In genomic region chr7:55448526-55448925, GRCh38 we compare ENCODE assay signal across 33 cellular contexts.
"Had no signal": no experiment of that assay in that cellular context is flagged by ENCODE, and none has a peak within 500 bp of the region (broad histone marks: within the 10 kb centered on the region; RNA-seq: fewer than 3 reads in every experiment).

No MANE protein-coding gene starts in this region.

- H3K9me3 ChIP-seq: adrenal gland, body of pancreas, esophagus muscularis mucosa, gastrocnemius medialis had no signal

- H3K4me3 Mint-ChIP-seq: activated CD4-positive, alpha-beta memory T cell treated with anti-CD3 and anti-CD28 coated beads, Interleukin-2, amount 10 ng/mL, durations not matched to agents 7 days and 5 days; activated CD4-positive, alpha-beta T cell treated with anti-CD3 and anti-CD28 coated beads, Interleukin-2, amount 10 ng/mL, durations not matched to agents 7 days and 5 days; activated naive CD8-positive, alpha-beta T cell; activated T-cell treated with anti-CD3 and anti-CD28 coated beads, Interleukin-2, amount 50 U/mL, for 24 hours; activated T-helper 17 cell treated with anti-CD3 and anti-CD28 coated beads, Interleukin-2, amount 50 U/mL, for 72 hours; dendritic cell treated with granulocyte-macrophage colony-stimulating factor and Interleukin-4, amounts not matched to agents 40 ng/mL and 50 ng/mL, for 4 days; effector memory CD8-positive, alpha-beta T cell; WTC11 had no signal

- H3K36me3 Mint-ChIP-seq: WTC11 had no signal

- H3K27ac ChIP-seq: adrenal gland, body of pancreas, coronary artery, esophagus muscularis mucosa, foreskin keratinocyte, gastrocnemius medialis, heart left ventricle, VCaP had no signal

- H3K27me3 ChIP-seq: adrenal gland, body of pancreas, gastrocnemius medialis had no signal

- H3K4me3 ChIP-seq: adrenal gland, body of pancreas, coronary artery, esophagus muscularis mucosa, gastrocnemius medialis had no signal

- H3K27me3 Mint-ChIP-seq: activated CD4-positive, alpha-beta memory T cell treated with anti-CD3 and anti-CD28 coated beads, Interleukin-2, amount 10 ng/mL, durations not matched to agents 7 days and 5 days; activated CD4-positive, alpha-beta T cell treated with anti-CD3 and anti-CD28 coated beads, Interleukin-2, amount 10 ng/mL, durations not matched to agents 7 days and 5 days; activated naive CD8-positive, alpha-beta T cell; activated T-cell treated with anti-CD3 and anti-CD28 coated beads, Interleukin-2, amount 50 U/mL, for 24 hours; activated T-helper 17 cell treated with anti-CD3 and anti-CD28 coated beads, Interleukin-2, amount 50 U/mL, for 72 hours; effector memory CD8-positive, alpha-beta T cell had no signal

- H3K9me3 Mint-ChIP-seq: activated CD4-positive, alpha-beta T cell treated with anti-CD3 and anti-CD28 coated beads, Interleukin-2, amount 10 ng/mL, durations not matched to agents 7 days and 5 days; activated T-cell treated with anti-CD3 and anti-CD28 coated beads, Interleukin-2, amount 50 U/mL, for 24 hours; activated T-helper 17 cell treated with anti-CD3 and anti-CD28 coated beads, Interleukin-2, amount 50 U/mL, for 72 hours; effector memory CD8-positive, alpha-beta T cell; WTC11 had no signal

- H3K36me3 ChIP-seq: adrenal gland, esophagus muscularis mucosa, gastrocnemius medialis had no signal

- H3K27ac Mint-ChIP-seq: activated CD4-positive, alpha-beta memory T cell treated with anti-CD3 and anti-CD28 coated beads, Interleukin-2, amount 10 ng/mL, durations not matched to agents 7 days and 5 days; activated CD4-positive, alpha-beta T cell treated with anti-CD3 and anti-CD28 coated beads, Interleukin-2, amount 10 ng/mL, durations not matched to agents 7 days and 5 days; activated naive CD8-positive, alpha-beta T cell; activated T-cell treated with anti-CD3 and anti-CD28 coated beads, Interleukin-2, amount 50 U/mL, for 24 hours; activated T-helper 17 cell treated with anti-CD3 and anti-CD28 coated beads, Interleukin-2, amount 50 U/mL, for 72 hours; dendritic cell treated with granulocyte-macrophage colony-stimulating factor and Interleukin-4, amounts not matched to agents 40 ng/mL and 50 ng/mL, for 4 days; effector memory CD8-positive, alpha-beta T cell; WTC11 had no signal

- H3K4me1 Mint-ChIP-seq: WTC11 had no signal

- ATAC-seq: activated T-helper 17 cell treated with anti-CD3 and anti-CD28 coated beads, Interleukin-2, amount 50 U/mL, for 72 hours; body of pancreas; effector memory CD8-positive, alpha-beta T cell; gastrocnemius medialis had no signal

- H3K4me1 ChIP-seq: adrenal gland, body of pancreas, esophagus muscularis mucosa, foreskin keratinocyte, gastrocnemius medialis, heart left ventricle had no signal

- DNase-seq: activated CD4-positive, alpha-beta memory T cell treated with anti-CD3 and anti-CD28 coated beads, Interleukin-2, amount 10 ng/mL, durations not matched to agents 7 days and 5 days; activated CD4-positive, alpha-beta T cell treated with anti-CD3 and anti-CD28 coated beads for 1 hour; activated CD4-positive, alpha-beta T cell treated with anti-CD3 and anti-CD28 coated beads for 4 hours; activated CD4-positive, alpha-beta T cell treated with anti-CD3 and anti-CD28 coated beads, Interleukin-2, amount 10 ng/mL, durations not matched to agents 7 days and 5 days; activated CD4-positive, alpha-beta T cell treated with anti-CD3 and anti-CD28 coated beads, Interleukin-2, amount 50 U/mL, for 4 hours; activated CD8-positive, alpha-beta memory T cell treated with anti-CD3 and anti-CD28 coated beads, Interleukin-2, amount 50 U/mL, for 48 hours; activated effector memory CD4-positive, alpha-beta T cell treated with Interleukin-2 at 50 U/mL for 16 hours; activated gamma-delta T cell treated with Interleukin-2 at 50 U/mL for 16 hours; activated naive CD4-positive, alpha-beta T cell treated with anti-CD3 and anti-CD28 coated beads, Interleukin-2, amount 50 U/mL, for 16 hours; activated naive CD4-positive, alpha-beta T cell treated with Interleukin-2 at 50 U/mL for 16 hours; activated T-cell treated with anti-CD3 and anti-CD28 coated beads for 4 hours; activated T-cell treated with anti-CD3 and anti-CD28 coated beads, Interleukin-2, amount 50 U/mL, for 24 hours; adrenal gland; amygdala; aorta; body of pancreas; caudate nucleus; cerebellar nuclear complex; effector CD4-positive, alpha-beta T cell; effector memory CD8-positive, alpha-beta T cell; erythroblast; foreskin keratinocyte; gastrocnemius medialis; glutamatergic neuron; heart left ventricle; T-helper 2 cell had no signal
